12 cellular contexts compared by ENCODE assay signal in genomic region chr19:3370728-3371591, GRCh38. TPM values are rescaled to one million over a fixed set of nuclear protein-coding genes. Genes with fewer than 3 reads are reported as not detected.
A peak's percentile ranks its signal among the peaks of the same experiment; 100 is the strongest.
DNase-seq lines count a peak whose midpoint lies in the region; ATAC-seq and TF ChIP-seq lines count a peak whose summit lies in the region.
"Had no signal": no experiment of that assay in that cellular context is flagged by ENCODE, and none has a peak within 500 bp of the region (broad histone marks: within the 10 kb centered on the region; RNA-seq: fewer than 3 reads in every experiment).

No MANE protein-coding gene starts in this region.

- H3K4me2 ChIP-seq in smooth muscle cell (no peak overlapping the region), mesendoderm (ENCODE audit: low read length) (no peak overlapping the region)

- H3K56ac ChIP-seq in mesendoderm (ENCODE audit: low read length), result no peak overlapping the region

- H3K4me1 ChIP-seq in adrenal gland (replicated peaks in 1 of 2) (peaks cover 57 to 72% of the 10 kb centered on the region in 2 donors), smooth muscle cell (ENCODE audit: low read depth) (peaks cover 15% of the 10 kb centered on the region), mesendoderm (ENCODE audit: control insufficient read depth, low read depth, low read length) (no peaks in the 10 kb centered on the region)

- 43 to 62% (median 54%) methylated on average over 23 to 25 of the region's 25 CpGs for WGBS in adrenal gland, 4 donors
- 66% methylated on average over 25 of the region's 25 CpGs for WGBS in smooth muscle cell (ENCODE audit: low lambda C conversion rate)
- no CpG with 5 or more reads among the region's 25 CpGs for WGBS in mesendoderm (ENCODE audit: extremely low coverage, insufficient coverage, low lambda C conversion rate)

- no peak overlapping the region for H4K5ac ChIP-seq in mesendoderm (ENCODE audit: low read length)

- H3K79me1 ChIP-seq in mesendoderm (ENCODE audit: low read length), result no peaks in the 10 kb centered on the region

- no peaks in the 10 kb centered on the region for H3K36me3 Mint-ChIP-seq in activated T-helper 2 cell treated with anti-CD3 and anti-CD28 coated beads, Interferon-gamma antibody, Interleukin-2, Interleukin-4, amounts not matched to agents 10 μg/mL and 5 μg/mL and 100 μg/mL, durations not matched to agents 14 hours and 24 hours and 36 hours (ENCODE audit: low read depth)

- no peak overlapping the region for H3K4me3 Mint-ChIP-seq in activated T-helper 2 cell treated with anti-CD3 and anti-CD28 coated beads, Interferon-gamma antibody, Interleukin-2, Interleukin-4, amounts not matched to agents 10 μg/mL and 5 μg/mL and 100 μg/mL, durations not matched to agents 14 hours and 24 hours and 36 hours (ENCODE audit: low read depth)

- H3K9me3 ChIP-seq in adrenal gland (replicated peaks in 1 of 3) (no peaks in the 10 kb centered on the region), smooth muscle cell (replicated peaks; ENCODE audit: low read depth) (no peaks in the 10 kb centered on the region)

- no peak for ATAC-seq in HG03460 (IDR thresholded peaks at IDR 0.05; ENCODE audit: unreplicated experiment)
- ATAC-seq: activated naive CD8-positive, alpha-beta T cell treated with anti-CD3 and anti-CD28 coated beads, Interleukin-2, amount 50 U/mL, for 24 hours had no signal

- H3K18ac ChIP-seq in mesendoderm (ENCODE audit: low read length), result no peak overlapping the region

- H3K9ac ChIP-seq in smooth muscle cell (ENCODE audit: low read depth) (no peak overlapping the region), mesendoderm (ENCODE audit: low read length) (no peak overlapping the region)

- DNase-seq in GM10248 (ENCODE audit: extremely low spot score) (peak; percentile 65), adrenal gland (peak in 2 of 7 donors; percentile 24 to 31), kidney tubule cell (ENCODE audit: low spot score) (peak; percentile 18), smooth muscle cell (lab: John Stamatoyannopoulos, UW; ENCODE audit: unreplicated experiment) (no peak), mesendoderm (no peak), iPS-NIHi11 (ENCODE audit: low spot score) (no peak)
- no peak for DNase-seq in activated T-helper 2 cell treated with anti-CD3 and anti-CD28 coated beads, Interferon-gamma antibody, Interleukin-2, Interleukin-4, amounts not matched to agents 10 μg/mL and 5 μg/mL and 100 μg/mL, durations not matched to agents 14 hours and 24 hours and 36 hours (ENCODE audit: low spot score)
- DNase-seq: activated naive CD8-positive, alpha-beta T cell treated with anti-CD3 and anti-CD28 coated beads, Interleukin-2, amount 50 U/mL, for 24 hours; DMS53; retina; stimulated activated naive CD4-positive, alpha-beta T cell had no signal

- CTCF ChIA-PET in GM10248 (lab: Yijun Ruan, JAX), result interaction anchor here (1.5 kb wide), 1 partner anchor 58 kb away, joined by 3 read pairs; no protein-coding TSS in a partner anchor

- H2AK5ac ChIP-seq in mesendoderm (ENCODE audit: low read length), result no peak overlapping the region

- H2BK15ac ChIP-seq in mesendoderm (replicated peaks; ENCODE audit: low read depth), result no peak overlapping the region

- H3K23ac ChIP-seq in mesendoderm (ENCODE audit: low read length), result no peak overlapping the region

- TF ChIP-seq CTCF in GM10248 (IDR thresholded peaks at IDR 0.05; ENCODE audit: control extremely low read depth, extremely low read depth, low read depth, missing control alignments), result no peak
- no peak for TF ChIP-seq CTCF in adrenal gland (IDR thresholded peaks at IDR 0.05)
- TF ChIP-seq CTCF in smooth muscle cell (IDR thresholded peaks at IDR 0.05; ENCODE audit: borderline replicate concordance, insufficient read depth, poor library complexity, severe bottlenecking), result no peak

- intact Hi-C loops in adrenal gland (cut with DNase I), result no loop called here
- intact Hi-C loops in activated T-helper 2 cell treated with anti-CD3 and anti-CD28 coated beads, Interferon-gamma antibody, Interleukin-2, Interleukin-4, amounts not matched to agents 10 μg/mL and 5 μg/mL and 100 μg/mL, durations not matched to agents 14 hours and 24 hours and 36 hours (cut with micrococcal nuclease), result no loop called here

- no peaks in the 10 kb centered on the region for H3K27me3 ChIP-seq in adrenal gland
- H3K27me3 ChIP-seq in smooth muscle cell (ENCODE audit: low read depth), result peaks cover 15% of the 10 kb centered on the region
- peaks cover 55% of the 10 kb centered on the region for H3K27me3 ChIP-seq in mesendoderm (ENCODE audit: insufficient read depth, low read length, poor library complexity)

- H2BK5ac ChIP-seq in mesendoderm (ENCODE audit: low read length), result no peak overlapping the region

- no peak overlapping the region for H2BK120ac ChIP-seq in mesendoderm (ENCODE audit: low read depth, low read length)

- H3K4me1 Mint-ChIP-seq in activated T-helper 2 cell treated with anti-CD3 and anti-CD28 coated beads, Interferon-gamma antibody, Interleukin-2, Interleukin-4, amounts not matched to agents 10 μg/mL and 5 μg/mL and 100 μg/mL, durations not matched to agents 14 hours and 24 hours and 36 hours (ENCODE audit: low read depth), result peaks cover 6% of the 10 kb centered on the region

- TF ChIP-seq POLR2A in adrenal gland (IDR thresholded peaks at IDR 0.05), result no peak

- H3F3A ChIP-seq in smooth muscle cell (ENCODE audit: low read depth), result no peaks in the 10 kb centered on the region

- no peak overlapping the region for H4K8ac ChIP-seq in mesendoderm (ENCODE audit: low read depth, low read length)

- H4K20me1 ChIP-seq in smooth muscle cell (ENCODE audit: low read depth), result peaks cover 65% of the 10 kb centered on the region

- H3K27ac Mint-ChIP-seq in activated T-helper 2 cell treated with anti-CD3 and anti-CD28 coated beads, Interferon-gamma antibody, Interleukin-2, Interleukin-4, amounts not matched to agents 10 μg/mL and 5 μg/mL and 100 μg/mL, durations not matched to agents 14 hours and 24 hours and 36 hours, result no peak overlapping the region
- H3K27ac Mint-ChIP-seq: activated naive CD8-positive, alpha-beta T cell treated with anti-CD3 and anti-CD28 coated beads, Interleukin-2, amount 50 U/mL, for 24 hours had no signal

- H3K9me3 Mint-ChIP-seq in activated T-helper 2 cell treated with anti-CD3 and anti-CD28 coated beads, Interferon-gamma antibody, Interleukin-2, Interleukin-4, amounts not matched to agents 10 μg/mL and 5 μg/mL and 100 μg/mL, durations not matched to agents 14 hours and 24 hours and 36 hours, result no peaks in the 10 kb centered on the region
- H3K9me3 Mint-ChIP-seq: activated naive CD8-positive, alpha-beta T cell treated with anti-CD3 and anti-CD28 coated beads, Interleukin-2, amount 50 U/mL, for 24 hours had no signal

- POLR2A ChIA-PET in GM10248 (lab: Yijun Ruan, JAX), result no interaction called here

- H2AFZ ChIP-seq in smooth muscle cell (ENCODE audit: low read depth), result no peak overlapping the region

- H3K27ac ChIP-seq in adrenal gland, result peak overlapping the region; percentile 95 to 100 (median 98)
- H3K27ac ChIP-seq in smooth muscle cell (ENCODE audit: low read depth), result no peak overlapping the region
- H3K27ac ChIP-seq in mesendoderm (ENCODE audit: low read depth, low read length), result no peak overlapping the region

- H3K27me3 Mint-ChIP-seq in activated T-helper 2 cell treated with anti-CD3 and anti-CD28 coated beads, Interferon-gamma antibody, Interleukin-2, Interleukin-4, amounts not matched to agents 10 μg/mL and 5 μg/mL and 100 μg/mL, durations not matched to agents 14 hours and 24 hours and 36 hours (ENCODE audit: low read depth), result peaks cover 17% of the 10 kb centered on the region

- no peaks in the 10 kb centered on the region for H3K36me3 ChIP-seq in adrenal gland (replicated peaks in 1 of 2)
- no peaks in the 10 kb centered on the region for H3K36me3 ChIP-seq in smooth muscle cell (ENCODE audit: low read depth)
- H3K36me3 ChIP-seq in mesendoderm (ENCODE audit: control insufficient read depth, insufficient read depth, low read length), result no peaks in the 10 kb centered on the region

- peaks cover 14% of the 10 kb centered on the region for H3K79me2 ChIP-seq in smooth muscle cell (ENCODE audit: low read depth)
- H3K79me2 ChIP-seq in mesendoderm (ENCODE audit: control insufficient read depth, insufficient read depth, low read length), result no peaks in the 10 kb centered on the region

- peak overlapping the region in 1 of 4 donors; percentile 90 for H3K4me3 ChIP-seq in adrenal gland
- H3K4me3 ChIP-seq in smooth muscle cell, result peak overlapping the region; percentile 46
- H3K4me3 ChIP-seq in mesendoderm (ENCODE audit: low read length), result no peak overlapping the region

- no peak overlapping the region for H3K4ac ChIP-seq in mesendoderm (ENCODE audit: low read depth, low read length)

RNA-seq across cellular contexts. Expression of gene NFIC, which starts 4.6 kb away (rescaled TPM):
- total RNA-seq in adrenal gland (100 to 1,000 TPM; 124 to 329 (median 236) TPM), smooth muscle cell (7.9 and 8.6 TPM in 2 replicates)
- polyA plus RNA-seq in adrenal gland (100 to 1,000 TPM in 1 of 3 donors, 10 to 100 TPM in 2; 34.9 to 154 (median 69.2) TPM), smooth muscle cell (33.2 and 36.2 TPM in 2 replicates)
- 8.8 TPM for polyA plus RNA-seq in mesendoderm (2013, experiment 1 of 2)
- polyA plus RNA-seq in mesendoderm (2013, experiment 2 of 2), result 8.8 TPM
- total RNA-seq in activated T-helper 2 cell treated with anti-CD3 and anti-CD28 coated beads, Interferon-gamma antibody, Interleukin-2, Interleukin-4, amounts not matched to agents 10 μg/mL and 5 μg/mL and 100 μg/mL, durations not matched to agents 14 hours and 24 hours and 36 hours, result 16.5 and 17.3 TPM in 2 replicates

Comparison
In these comparisons a context has a peak if more than half of its experiments do, and no peak if none do; other contexts are left out.
1. DNase-seq: peak in GM10248 (single experiment) and kidney tubule cell (single experiment); none in smooth muscle cell (single experiment), mesendoderm (single experiment), activated T-helper 2 cell treated with anti-CD3 and anti-CD28 coated beads, Interferon-gamma antibody, Interleukin-2, Interleukin-4, amounts not matched to agents 10 μg/mL and 5 μg/mL and 100 μg/mL, durations not matched to agents 14 hours and 24 hours and 36 hours (single experiment) and iPS-NIHi11 (single experiment).
2. H3K27ac ChIP-seq: peak in adrenal gland (5 of 5); none in smooth muscle cell (single experiment) and mesendoderm (single experiment).